In genomic region chr4:1991596-1992434, GRCh38 we compare ENCODE assay signal across 19 cellular contexts. TPM values are rescaled to one million over a fixed set of nuclear protein-coding genes. Genes with fewer than 3 reads are reported as not detected.
DNase-seq lines count a peak whose midpoint lies in the region; ATAC-seq and TF ChIP-seq lines count a peak whose summit lies in the region.
"Had no signal": no experiment of that assay in that cellular context is flagged by ENCODE, and none has a peak within 500 bp of the region (broad histone marks: within the 10 kb centered on the region; RNA-seq: fewer than 3 reads in every experiment).

No MANE protein-coding gene starts in this region.

- TF ChIP-seq EP300 in SK-N-SH (IDR thresholded peaks at IDR 0.05; ENCODE audit: borderline replicate concordance in 1 of 2, low read depth in 1 of 2, low read length in 1 of 2): no peak

- DNase-seq in SK-N-SH (peak; percentile 49), WTC11 (ENCODE audit: low spot score) (no peak), left colon (peak in 1 of 2 donors; percentile 22), sciatic nerve (ENCODE audit: low spot score) (peak; percentile 51), NCI-H2196 (lab: John Stamatoyannopoulos, UW; ENCODE audit: unreplicated experiment) (no peak)
- DNase-seq: activated CD4-positive, alpha-beta memory T cell treated with anti-CD3 and anti-CD28 coated beads for 36 hours; amygdala; DMS153; NCI-H2107; RPMI8226; sigmoid colon; stimulated activated CD4-positive, alpha-beta T cell treated with anti-CD3 and anti-CD28 coated beads, Interleukin-2, amount 100 ng/mL, for 48 hours; tibial artery had no signal

- H3K9me3 ChIP-seq in SK-N-SH: 0 out of 2 replicates have a peak, but pooled peaks cover 3% of the 10 kb centered on the region
- H3K9me3 ChIP-seq: sigmoid colon, tibial artery had no signal

- H3K36me3 Mint-ChIP-seq in WTC11: peaks cover 26% of the 10 kb centered on the region
- peaks cover 42% of the 10 kb centered on the region for H3K36me3 Mint-ChIP-seq in stimulated activated memory B cell treated with anti-CD40 and anti-IgM and Interleukin-4, amounts not matched to agents 10 μg/mL and 1 μg/mL and 100 μg/mL, for 72 hours

- TF ChIP-seq RAD21 in SK-N-SH (IDR thresholded peaks at IDR 0.05; ENCODE audit: low read length): no peak

- no peaks in the 10 kb centered on the region for H3F3A ChIP-seq in SK-N-SH (replicated peaks; ENCODE audit: insufficient read depth)

- H3K4me1 Mint-ChIP-seq in WTC11: peaks cover 3% of the 10 kb centered on the region; the same call in 1 of the 2 replicates
- H3K4me1 Mint-ChIP-seq in stimulated activated memory B cell treated with anti-CD40 and anti-IgM and Interleukin-4, amounts not matched to agents 10 μg/mL and 1 μg/mL and 100 μg/mL, for 72 hours: peaks cover 16% of the 10 kb centered on the region

- H3K4me1 ChIP-seq in SK-N-SH (ENCODE audit: control insufficient read depth in 1 of 2, insufficient read depth in 2 of 2, low read depth in 1 of 2, low read length in 1 of 2): peaks cover 0 to 9% of the 10 kb centered on the region in 2 experiments; a peak in 1 of 4 replicates
- H3K4me1 ChIP-seq: BLaER1 treated with 17β-estradiol and CSF1 and Interleukin-3, amounts not matched to agents 10 nM and 100 nM had no signal

- H3K4me3 Mint-ChIP-seq in WTC11: no peak overlapping the region
- no peak overlapping the region for H3K4me3 Mint-ChIP-seq in stimulated activated memory B cell treated with anti-CD40 and anti-IgM and Interleukin-4, amounts not matched to agents 10 μg/mL and 1 μg/mL and 100 μg/mL, for 72 hours
- H3K4me3 Mint-ChIP-seq: activated CD4-positive, alpha-beta memory T cell treated with anti-CD3 and anti-CD28 coated beads for 36 hours; activated T-helper 17 cell treated with anti-CD3 and anti-CD28 coated beads, Interleukin-2, amount 50 U/mL, for 72 hours had no signal

- no peaks in the 10 kb centered on the region for H3K9me2 ChIP-seq in SK-N-SH

- intact Hi-C loops in left colon (cut with DNase I, micrococcal nuclease) (no loop called here), sciatic nerve (cut with DNase I) (no loop called here)

- H3K27me3 ChIP-seq in SK-N-SH (ENCODE audit: insufficient read depth): no peaks in the 10 kb centered on the region
- H3K27me3 ChIP-seq: BLaER1 treated with 17β-estradiol and CSF1 and Interleukin-3, amounts not matched to agents 10 nM and 100 nM; sigmoid colon; tibial artery had no signal

- H3K27ac Mint-ChIP-seq in WTC11: no peak overlapping the region
- no peak overlapping the region for H3K27ac Mint-ChIP-seq in stimulated activated memory B cell treated with anti-CD40 and anti-IgM and Interleukin-4, amounts not matched to agents 10 μg/mL and 1 μg/mL and 100 μg/mL, for 72 hours
- H3K27ac Mint-ChIP-seq: activated CD4-positive, alpha-beta memory T cell treated with anti-CD3 and anti-CD28 coated beads for 36 hours; activated T-helper 17 cell treated with anti-CD3 and anti-CD28 coated beads, Interleukin-2, amount 50 U/mL, for 72 hours had no signal

- peaks cover 8% of the 10 kb centered on the region; the same call in 1 of the 2 replicates for H4K20me1 ChIP-seq in SK-N-SH (ENCODE audit: insufficient read depth)

- peak overlapping the region in 1 of 2 experiments; percentile 31; a peak in 1 of 4 replicates for H3K27ac ChIP-seq in SK-N-SH (ENCODE audit: low read depth in 2 of 2, low read length in 1 of 2)
- H3K27ac ChIP-seq: 22Rv1, sigmoid colon, tibial artery had no signal

- ATAC-seq in SK-N-SH treated with all-trans-retinoic acid at 6 μM for 48 hours (no peak), WTC11 (peak; percentile 6; the same call in 1 of the 2 replicates), left colon (peak; percentile 84), sciatic nerve (peak; percentile 8), GM18861 (IDR thresholded peaks at IDR 0.05; ENCODE audit: unreplicated experiment) (no peak)
- no peak for ATAC-seq in stimulated activated memory B cell treated with anti-CD40 and anti-IgM and Interleukin-4, amounts not matched to agents 10 μg/mL and 1 μg/mL and 100 μg/mL, for 72 hours
- ATAC-seq: activated T-helper 17 cell treated with anti-CD3 and anti-CD28 coated beads, Interleukin-2, amount 50 U/mL, for 72 hours had no signal

- peaks cover 11 to 31% of the 10 kb centered on the region in 2 experiments for H3K36me3 ChIP-seq in SK-N-SH (replicated peaks in 1 of 2; ENCODE audit: control insufficient read depth in 1 of 2, insufficient read depth in 2 of 2, low read length in 1 of 2)

- no peaks in the 10 kb centered on the region for H3K9me3 Mint-ChIP-seq in WTC11
- H3K9me3 Mint-ChIP-seq in stimulated activated memory B cell treated with anti-CD40 and anti-IgM and Interleukin-4, amounts not matched to agents 10 μg/mL and 1 μg/mL and 100 μg/mL, for 72 hours: no peaks in the 10 kb centered on the region
- H3K9me3 Mint-ChIP-seq: activated T-helper 17 cell treated with anti-CD3 and anti-CD28 coated beads, Interleukin-2, amount 50 U/mL, for 72 hours had no signal

- no peak overlapping the region for H3K9ac ChIP-seq in SK-N-SH
- H3K9ac ChIP-seq: BLaER1 treated with 17β-estradiol and CSF1 and Interleukin-3, amounts not matched to agents 10 nM and 100 nM had no signal

- no peak overlapping the region for H3K4me3 ChIP-seq in SK-N-SH (ENCODE audit: low read depth in 2 of 2, low read length in 1 of 2)
- H3K4me3 ChIP-seq: BLaER1 treated with 17β-estradiol and CSF1 and Interleukin-3, amounts not matched to agents 10 nM and 100 nM; sigmoid colon; tibial artery had no signal

- TF ChIP-seq CTCF in SK-N-SH (IDR thresholded peaks at IDR 0.05) (no peak), WTC11 (IDR thresholded peaks at IDR 0.05) (no peak)

- POLR2A ChIA-PET in SK-N-SH (lab: Yijun Ruan, JAX): no interaction called here
- POLR2A ChIA-PET in WTC11 (lab: Charles Lee): no interaction called here

- H3K79me2 ChIP-seq in SK-N-SH (ENCODE audit: insufficient read depth): peaks cover 49% of the 10 kb centered on the region

- no peak overlapping the region for H2AFZ ChIP-seq in SK-N-SH (ENCODE audit: low read depth)

- H3K27me3 Mint-ChIP-seq in WTC11 (ENCODE audit: low read depth): no peaks in the 10 kb centered on the region
- no peaks in the 10 kb centered on the region for H3K27me3 Mint-ChIP-seq in stimulated activated memory B cell treated with anti-CD40 and anti-IgM and Interleukin-4, amounts not matched to agents 10 μg/mL and 1 μg/mL and 100 μg/mL, for 72 hours
- H3K27me3 Mint-ChIP-seq: activated CD4-positive, alpha-beta memory T cell treated with anti-CD3 and anti-CD28 coated beads for 36 hours; activated T-helper 17 cell treated with anti-CD3 and anti-CD28 coated beads, Interleukin-2, amount 50 U/mL, for 72 hours had no signal

- CTCF ChIA-PET in SK-N-SH (lab: Yijun Ruan, JAX) (interaction anchor here (1.1 kb wide), 1 partner anchor 18 kb away, joined by 3 read pairs; no protein-coding TSS in a partner anchor), WTC11 (lab: Charles Lee) (interaction anchor here (0.7 to 2.0 kb wide), 3 partner anchors 11 to 17 kb away, joined by 3 to 5 read pairs (median 3); partner anchors contain the start of gene NELFA)

- H3K4me2 ChIP-seq in SK-N-SH: no peak overlapping the region
- H3K4me2 ChIP-seq: BLaER1 treated with 17β-estradiol and CSF1 and Interleukin-3, amounts not matched to agents 10 nM and 100 nM had no signal

- WGBS in SK-N-SH (ENCODE audit: low lambda C conversion rate): 92% methylated on average over 2 of the region's 37 CpGs

TF ChIP-seq in SK-N-SH, 30 proteins besides CTCF, POLR2A, EP300 and RAD21 (continues in another document):
- TF ChIP-seq YY1 (IDR thresholded peaks at IDR 0.05; ENCODE audit: low read depth) (no peak), GABPA (IDR thresholded peaks at IDR 0.05; ENCODE audit: low read depth) (no peak), TCF12 (IDR thresholded peaks at IDR 0.05) (no peak), FOXJ3 (CRISPR knock-in tag; IDR thresholded peaks at IDR 0.05) (no peak), ELF1 (IDR thresholded peaks at IDR 0.05) (no peak), RFX5 (IDR thresholded peaks at IDR 0.05; ENCODE audit: low read length) (no peak), TEAD4 (IDR thresholded peaks at IDR 0.05; ENCODE audit: borderline replicate concordance, insufficient read depth) (no peak)
- TF ChIP-seq, protein P1, sequence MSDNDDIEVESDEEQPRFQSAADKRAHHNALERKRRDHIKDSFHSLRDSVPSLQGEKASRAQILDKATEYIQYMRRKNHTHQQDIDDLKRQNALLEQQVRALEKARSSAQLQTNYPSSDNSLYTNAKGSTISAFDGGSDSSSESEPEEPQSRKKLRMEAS (IDR thresholded peaks at IDR 0.05; ENCODE audit: low read depth): no peak

TF ChIP-seq in SK-N-SH treated with all-trans-retinoic acid at 6 μM for 48 hours, 23 proteins besides CTCF, POLR2A, EP300 and RAD21 (continues in another document):
- TF ChIP-seq ZC3H10 (CRISPR knock-in tag; IDR thresholded peaks at IDR 0.05) (no peak), BACH2 (CRISPR knock-in tag; IDR thresholded peaks at IDR 0.05; ENCODE audit: borderline replicate concordance) (no peak), CREB5 (CRISPR knock-in tag; IDR thresholded peaks at IDR 0.05; ENCODE audit: low read depth) (no peak)

TF ChIP-seq in WTC11, 78 proteins besides CTCF, POLR2A, EP300 and RAD21 (continues in another document):
- TF ChIP-seq ZNF232 (CRISPR knock-in tag; IDR thresholded peaks at IDR 0.05) (no peak), ZNF423 (CRISPR knock-in tag; IDR thresholded peaks at IDR 0.05) (no peak), CBFB (CRISPR knock-in tag; IDR thresholded peaks at IDR 0.05; ENCODE audit: low read depth) (no peak), SOX15 (CRISPR knock-in tag; IDR thresholded peaks at IDR 0.05) (no peak), CREB1 (CRISPR knock-in tag; IDR thresholded peaks at IDR 0.05) (no peak), GRHL2 (CRISPR knock-in tag; IDR thresholded peaks at IDR 0.05; ENCODE audit: insufficient replicate concordance, severe bottlenecking) (no peak)
- TF ChIP-seq, protein P2, sequence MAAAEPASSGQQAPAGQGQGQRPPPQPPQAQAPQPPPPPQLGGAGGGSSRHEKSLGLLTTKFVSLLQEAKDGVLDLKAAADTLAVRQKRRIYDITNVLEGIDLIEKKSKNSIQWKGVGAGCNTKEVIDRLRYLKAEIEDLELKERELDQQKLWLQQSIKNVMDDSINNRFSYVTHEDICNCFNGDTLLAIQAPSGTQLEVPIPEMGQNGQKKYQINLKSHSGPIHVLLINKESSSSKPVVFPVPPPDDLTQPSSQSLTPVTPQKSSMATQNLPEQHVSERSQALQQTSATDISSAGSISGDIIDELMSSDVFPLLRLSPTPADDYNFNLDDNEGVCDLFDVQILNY (CRISPR knock-in tag; IDR thresholded peaks at IDR 0.05): no peak

RNA-seq across cellular contexts. Expression of gene NELFA, which starts 17.0 kb away (rescaled TPM):
- 17.3 and 26.8 TPM in 2 replicates for polyA plus RNA-seq in SK-N-SH (2012; rRNA removed)
- 12.3 and 17.5 TPM in 2 replicates for polyA plus RNA-seq in SK-N-SH (2012; cell fraction: cytosol; rRNA removed)
- 46.8 and 63.7 TPM in 2 replicates for polyA plus RNA-seq in SK-N-SH (2012; cell fraction: nucleus; rRNA removed)
- 63.3 to 72.6 TPM (median 69.2 TPM) in 3 replicates for total RNA-seq in WTC11 (2021)
- total RNA-seq in left colon: 10 to 100 TPM; 28.2 to 28.7 TPM
- 27.2 TPM for total RNA-seq in sciatic nerve

Comparison
In these comparisons a context has a peak if more than half of its experiments do, and no peak if none do; other contexts are left out.
1. DNase-seq: peak in SK-N-SH (single experiment) and sciatic nerve (single experiment); none in WTC11 (single experiment) and NCI-H2196 (single experiment).
2. ATAC-seq: peak in WTC11 (single experiment), left colon (single experiment) and sciatic nerve (single experiment); none in SK-N-SH treated with all-trans-retinoic acid at 6 μM for 48 hours (single experiment), stimulated activated memory B cell treated with anti-CD40 and anti-IgM and Interleukin-4, amounts not matched to agents 10 μg/mL and 1 μg/mL and 100 μg/mL, for 72 hours (single experiment) and GM18861 (single experiment).